8 cellular contexts compared by ENCODE assay signal in the genomic region with DNA sequence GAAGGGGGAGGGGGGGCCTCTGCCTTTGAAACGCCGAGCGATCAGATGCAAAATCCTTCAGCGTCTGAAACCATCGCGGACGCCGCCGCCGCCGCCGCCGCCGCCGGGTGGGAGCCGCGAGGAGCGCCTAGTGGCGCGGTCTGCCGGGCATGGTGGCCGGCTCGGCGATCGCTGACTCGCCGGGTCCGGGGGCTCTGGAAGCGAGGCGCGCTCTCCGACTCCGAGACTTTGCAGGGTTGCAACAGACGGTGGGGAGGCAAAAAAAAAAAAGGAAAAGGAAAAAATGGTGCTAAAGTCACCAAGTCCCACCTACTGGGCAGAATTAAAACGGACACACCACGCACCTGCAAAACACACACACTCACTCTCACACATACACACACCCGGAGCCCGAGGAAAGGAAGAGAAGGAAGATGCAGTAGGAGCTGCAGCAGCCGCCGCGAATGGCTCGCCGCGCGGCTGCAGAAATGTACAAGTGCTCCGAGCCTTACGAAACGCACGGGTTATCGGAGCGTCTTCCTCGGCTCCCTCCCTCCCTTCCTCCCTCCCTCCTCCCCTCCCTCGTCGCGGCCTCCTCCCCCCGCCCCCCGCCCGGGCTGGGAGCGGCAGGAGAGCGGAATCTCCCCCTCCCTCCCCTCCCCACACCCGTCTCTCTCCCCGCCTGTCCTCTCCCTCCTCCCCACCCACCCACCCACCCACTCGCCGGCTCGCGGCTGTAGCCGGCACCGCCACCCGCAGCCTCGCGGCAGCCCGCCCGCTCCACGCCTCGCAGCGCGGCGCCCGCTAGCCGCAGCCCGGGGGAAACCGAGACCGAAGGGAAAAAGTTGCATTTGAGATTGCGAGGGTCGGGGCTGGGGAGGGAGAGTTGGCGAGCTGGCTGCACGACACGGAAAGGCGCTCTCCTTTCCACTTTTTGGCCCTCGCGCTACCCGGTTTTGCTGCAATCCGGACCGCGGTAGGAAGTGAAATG. TPM values are rescaled to one million over a fixed set of nuclear protein-coding genes. Genes with fewer than 3 reads are reported as not detected.
DNase-seq lines count a peak whose midpoint lies in the region; ATAC-seq and TF ChIP-seq lines count a peak whose summit lies in the region.

A gene (minus strand): TSS at position 479 of the 970 bp plus-strand sequence. CDS start 586 bp downstream, outside the sequence.

- H3K9ac ChIP-seq in SU-DHL-6 (ENCODE audit: low read length) = peak within 1 kb of the TSS; percentile 48

- H3K4me1 Mint-ChIP-seq in osteocyte (ENCODE audit: unreplicated experiment) = peaks cover 18% of the 10 kb centered on the region

- H3K36me3 ChIP-seq in SU-DHL-6 (ENCODE audit: low read length) = no peaks in the 10 kb centered on the region

- DNase-seq in NCI-H2227 (lab: John Stamatoyannopoulos, UW; ENCODE audit: unreplicated experiment) (peak; percentile 15), NCI-H2227 treated with DMSO at 0.1 percent for 48 hours (lab: John Stamatoyannopoulos, UW) (no peak), fibroblast of the aortic adventitia (ENCODE audit: low read depth) (peak; percentile 63), osteocyte (ENCODE audit: extremely low spot score, unreplicated experiment) (no peak), KG1 (lab: John Stamatoyannopoulos, UW) (no peak)
- no peak for DNase-seq in effector CD4-positive, alpha-beta T cell

- H3K36me3 Mint-ChIP-seq in osteocyte (ENCODE audit: unreplicated experiment) = no peaks in the 10 kb centered on the region

- H3K27me3 ChIP-seq in SU-DHL-6 (ENCODE audit: low read length) = no peaks in the 10 kb centered on the region

- ATAC-seq in HG03342 (IDR thresholded peaks at IDR 0.05; ENCODE audit: unreplicated experiment) = no peak

- peak within 1 kb of the TSS; percentile 15 for H2AFZ ChIP-seq in SU-DHL-6 (ENCODE audit: low read depth, low read length, severe bottlenecking)

- H3K27ac ChIP-seq in SU-DHL-6 (ENCODE audit: low read depth, low read length) = no peak within 1 kb of the TSS

- no peaks in the 10 kb centered on the region for H4K20me1 ChIP-seq in SU-DHL-6 (ENCODE audit: low read depth, low read length)

- H3K4me3 Mint-ChIP-seq in osteocyte (ENCODE audit: unreplicated experiment) = peak within 1 kb of the TSS; percentile 73

- H3K9me2 ChIP-seq in SU-DHL-6 (replicated peaks; ENCODE audit: insufficient read depth, low read length) = no peaks in the 10 kb centered on the region

- no peaks in the 10 kb centered on the region for H3K9me3 Mint-ChIP-seq in osteocyte (ENCODE audit: unreplicated experiment)

- peak within 1 kb of the TSS; percentile 58 for H3K4me2 ChIP-seq in SU-DHL-6 (ENCODE audit: low read depth, low read length, poor library complexity, severe bottlenecking)

- peaks cover 61% of the 10 kb centered on the region for H3K27me3 Mint-ChIP-seq in osteocyte (ENCODE audit: unreplicated experiment)

- TF ChIP-seq CTCF in SU-DHL-6 (IDR thresholded peaks at IDR 0.05; ENCODE audit: insufficient read depth, low read length, poor library complexity, severe bottlenecking) (no peak), fibroblast of the aortic adventitia (IDR thresholded peaks at IDR 0.05; ENCODE audit: insufficient read depth, low read length) (peak; percentile 20), osteocyte (IDR thresholded peaks at IDR 0.05) (no peak)

- H3F3A ChIP-seq in SU-DHL-6 (ENCODE audit: insufficient read depth) = no peaks in the 10 kb centered on the region

- no peaks in the 10 kb centered on the region for H3K79me2 ChIP-seq in SU-DHL-6 (ENCODE audit: insufficient read depth, low read length)

- H3K4me3 ChIP-seq in SU-DHL-6 (ENCODE audit: insufficient read depth, low read length, poor library complexity, severe bottlenecking) (peak within 1 kb of the TSS; percentile 46), fibroblast of the aortic adventitia (ENCODE audit: low read depth, low read length) (peak within 1 kb of the TSS; percentile 84)

- no peaks in the 10 kb centered on the region for H3K9me3 ChIP-seq in SU-DHL-6 (ENCODE audit: insufficient read depth, low read length)

- H3K27ac Mint-ChIP-seq in osteocyte (ENCODE audit: unreplicated experiment) = no peak within 1 kb of the TSS

RNA-seq across cellular contexts. Expression of the gene that starts here (rescaled TPM):
- 7.0 and 19.6 TPM in 2 replicates for total RNA-seq in fibroblast of the aortic adventitia (ENCODE audit: low replicate concordance)
- total RNA-seq in osteocyte = not detected in 2 replicates

Comparison
In these comparisons a context has a peak if more than half of its experiments do, and no peak if none do; other contexts are left out.
1. DNase-seq: peak in NCI-H2227 (single experiment) and fibroblast of the aortic adventitia (single experiment); none in NCI-H2227 treated with DMSO at 0.1 percent for 48 hours (single experiment), osteocyte (single experiment), KG1 (single experiment) and effector CD4-positive, alpha-beta T cell (single experiment).